Comparison of ENCODE assay signal across 20 cellular contexts in the genomic region with DNA sequence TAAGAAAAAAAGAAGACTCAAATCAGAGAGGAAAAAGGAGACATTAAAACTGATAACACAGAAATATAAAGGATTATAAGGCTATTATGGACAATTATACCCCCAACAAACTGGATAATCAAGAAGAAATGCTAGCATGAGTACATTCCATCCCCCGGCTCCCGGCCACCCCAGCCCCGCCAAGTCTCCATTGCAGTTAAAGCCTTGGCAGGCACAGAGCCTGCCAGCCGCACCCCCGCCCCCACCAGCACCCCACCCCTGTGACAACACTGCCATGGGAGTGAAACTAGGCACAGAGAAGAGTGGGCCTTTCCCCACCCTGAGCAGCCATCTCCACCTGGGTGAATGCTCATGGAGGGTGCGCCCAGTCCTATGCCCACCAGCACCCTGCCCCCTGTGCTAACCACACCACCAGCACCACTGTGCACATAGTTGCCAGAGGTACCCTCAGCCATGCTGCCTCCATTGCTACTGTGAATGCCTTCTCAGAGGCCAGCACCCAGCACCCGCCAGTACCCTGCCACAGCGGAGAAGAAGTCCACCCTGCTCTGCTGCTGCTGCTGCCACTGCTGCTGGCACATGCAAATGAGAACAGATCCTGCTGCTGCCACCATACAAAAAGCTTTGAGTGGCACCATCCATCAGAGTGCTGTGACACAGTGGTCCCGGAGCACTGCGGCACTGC.
DNase-seq lines count a peak whose midpoint lies in the region; ATAC-seq, FAIRE-seq and TF ChIP-seq lines count a peak whose summit lies in the region.
"Had no signal": no experiment of that assay in that cellular context is flagged by ENCODE, and none has a peak within 500 bp of the region (broad histone marks: within the 10 kb centered on the region; RNA-seq: fewer than 3 reads in every experiment).

No MANE protein-coding gene starts in this region.

- BruUV-seq in HepG2 (replicated peaks; lab: Mats Ljungman, UMichigan), result no TSS peak

- H4K20me1 ChIP-seq in HepG2 (ENCODE audit: insufficient read depth, low read length), result no peaks in the 10 kb centered on the region

- POLR2A ChIA-PET in HepG2 (lab: Yijun Ruan, JAX), result no interaction called here

- H3K9me3 ChIP-seq in HepG2 (ENCODE audit: low read length) (peaks cover 19% of the 10 kb centered on the region), right lobe of liver (no peaks in the 10 kb centered on the region), kidney (ENCODE audit: control insufficient read depth in 1 of 2, low read length in 2 of 2) (peaks cover 6 to 8% of the 10 kb centered on the region in 2 donors), tibial artery (peaks cover 0 to 15% (median 12%) of the 10 kb centered on the region in 3 donors)

- in situ Hi-C loops in HepG2 (cut with HindIII; ENCODE audit: extremely low pct_ligation_motif_present, low pct_unique_long_range_greater_than_20kb), result no loop called here

- no peak overlapping the region for H3K4me2 ChIP-seq in HepG2 (ENCODE audit: low read depth, low read length)

- H3K9ac ChIP-seq in HepG2 (ENCODE audit: insufficient read depth, low read depth, low read length) (no peak overlapping the region), kidney (ENCODE audit: low read length in 2 of 2) (no peak overlapping the region)

- H3K27ac ChIP-seq in HepG2 (ENCODE audit: extremely low read length, insufficient read depth, low read length), result no peak overlapping the region
- H3K27ac ChIP-seq in right lobe of liver, result no peak overlapping the region
- no peak overlapping the region for H3K27ac ChIP-seq in kidney (ENCODE audit: low read depth in 2 of 2, low read length in 2 of 2)
- H3K27ac ChIP-seq in tibial artery, result no peak overlapping the region
- H3K27ac ChIP-seq: C4-2B, HL-60 had no signal

- ATAC-seq in HepG2, result peak; percentile 23; the same call in 2 of the 3 replicates
- no peak for ATAC-seq in right lobe of liver
- peak; percentile 32 for ATAC-seq in stimulated activated naive CD8-positive, alpha-beta T cell treated with anti-CD3 and anti-CD28 coated beads, Interleukin-15, Interleukin-2, amounts not matched to agents 100 U/mL and 50 U/mL, for 24 hours
- ATAC-seq in GM19324 (IDR thresholded peaks at IDR 0.05; ENCODE audit: low FRiP score, unreplicated experiment), result no peak

- DNase-seq in HepG2 (ENCODE audit: low spot score) (no peak), right lobe of liver (no peak), kidney (peak; percentile 59), tibial artery (no peak), H7 (no peak)
- no peak for DNase-seq in stimulated activated naive CD8-positive, alpha-beta T cell treated with anti-CD3 and anti-CD28 coated beads, Interleukin-15, Interleukin-2, amounts not matched to agents 100 U/mL and 50 U/mL, for 24 hours
- DNase-seq: AML-193; Caco-2; CD4-positive, alpha-beta T cell; GDM1; GOT3; H9; KBM-7 had no signal

- H3K4me3 ChIP-seq in HepG2 (replicated peaks in 1 of 3; ENCODE audit: insufficient read depth in 1 of 3, low read depth in 2 of 3, low read length in 3 of 3) (no peak overlapping the region), right lobe of liver (no peak overlapping the region), kidney (ENCODE audit: low read length in 2 of 2) (no peak overlapping the region), tibial artery (no peak overlapping the region), H7 (ENCODE audit: insufficient read depth, low read depth, low read length) (no peak overlapping the region)

- CTCF ChIA-PET in HepG2 (lab: Yijun Ruan, JAX; ENCODE audit: low intra/inter-chr PET ratio, low total read pairs), result no interaction called here

- no peak overlapping the region for H2AFZ ChIP-seq in HepG2 (ENCODE audit: low read length)

- TF ChIP-seq RAD21 in HepG2 (CRISPR knock-in tag; IDR thresholded peaks at IDR 0.05), result no peak

- TF ChIP-seq CTCF in HepG2 (CRISPR knock-in tag; IDR thresholded peaks at IDR 0.05) (no peak), right lobe of liver (IDR thresholded peaks at IDR 0.05) (no peak), kidney (IDR thresholded peaks at IDR 0.05; ENCODE audit: borderline replicate concordance, extremely low read depth, insufficient read depth) (no peak), tibial artery (IDR thresholded peaks at IDR 0.05) (no peak)

- H3K27me3 ChIP-seq in HepG2 (ENCODE audit: control insufficient read depth in 1 of 2, insufficient read depth in 2 of 2, low read length in 2 of 2) (no peaks in the 10 kb centered on the region), right lobe of liver (no peaks in the 10 kb centered on the region), tibial artery (no peaks in the 10 kb centered on the region), H7 (ENCODE audit: control insufficient read depth, insufficient read depth, low read length) (no peaks in the 10 kb centered on the region)

- no peaks in the 10 kb centered on the region for H3K79me2 ChIP-seq in HepG2 (ENCODE audit: insufficient read depth, low read length)

- TF ChIP-seq EP300 in HepG2 (IDR thresholded peaks at IDR 0.05; ENCODE audit: low read depth in 2 of 2, low read length in 2 of 2) (no peak), HepG2 (CRISPR knock-in tag; IDR thresholded peaks at IDR 0.05; ENCODE audit: borderline replicate concordance) (no peak)

- no peak for TF ChIP-seq POLR2A in HepG2 (IDR thresholded peaks at IDR 0.05; ENCODE audit: insufficient read depth in 1 of 2, low read depth in 2 of 2, low read length in 2 of 2)
- TF ChIP-seq POLR2A in right lobe of liver (IDR thresholded peaks at IDR 0.05), result no peak

- FAIRE-seq in HepG2 (lab: Jason Lieb, UNC) (no peak), kidney (lab: Jason Lieb, UNC) (no peak)
- FAIRE-seq: A204.1, D721Med, GM12892, GM18507 had no signal

- intact Hi-C loops in HepG2 (cut with micrococcal nuclease; ENCODE audit: unreplicated experiment) (no loop called here), right lobe of liver (cut with DNase I) (no loop called here), kidney (cut with DNase I) (no loop called here), tibial artery (cut with DNase I; ENCODE audit: low total_unique reads) (no loop called here)

- H3K4me1 ChIP-seq in HepG2 (ENCODE audit: insufficient read depth, low read length), result no peaks in the 10 kb centered on the region
- no peaks in the 10 kb centered on the region for H3K4me1 ChIP-seq in right lobe of liver
- H3K4me1 ChIP-seq in kidney (ENCODE audit: control insufficient read depth in 1 of 2, insufficient read depth in 1 of 2, low read depth in 1 of 2, low read length in 2 of 2), result no peaks in the 10 kb centered on the region
- H3K4me1 ChIP-seq in tibial artery, result no peaks in the 10 kb centered on the region
- H3K4me1 ChIP-seq: Caco-2 had no signal

- H3K36me3 ChIP-seq in HepG2 (replicated peaks in 1 of 2; ENCODE audit: control insufficient read depth in 1 of 2, insufficient read depth in 2 of 2, low read length in 2 of 2), result no peaks in the 10 kb centered on the region
- no peaks in the 10 kb centered on the region for H3K36me3 ChIP-seq in right lobe of liver
- H3K36me3 ChIP-seq in kidney (ENCODE audit: control insufficient read depth in 1 of 2, insufficient read depth in 2 of 2, low read length in 2 of 2), result no peaks in the 10 kb centered on the region
- no peaks in the 10 kb centered on the region for H3K36me3 ChIP-seq in tibial artery
- no peaks in the 10 kb centered on the region for H3K36me3 ChIP-seq in H7 (replicated peaks; ENCODE audit: control insufficient read depth, insufficient read depth, low read length)

- WGBS in HepG2 (ENCODE audit: low lambda C conversion rate), result 36% methylated on average over 6 of the region's 10 CpGs
- WGBS in right lobe of liver (ENCODE audit: insufficient coverage, low coverage, low lambda C conversion rate, missing lambda C conversion rate), result 96% methylated on average over 3 of the region's 10 CpGs

TF ChIP-seq in HepG2, 621 proteins besides CTCF, POLR2A, EP300 and RAD21:
- no peak for TF ChIP-seq ZNF605 (CRISPR knock-in tag; IDR thresholded peaks at IDR 0.05)

Comparison
In these comparisons a context has a peak if more than half of its experiments do, and no peak if none do; other contexts are left out.
1. ATAC-seq: peak in HepG2 (single experiment) and stimulated activated naive CD8-positive, alpha-beta T cell treated with anti-CD3 and anti-CD28 coated beads, Interleukin-15, Interleukin-2, amounts not matched to agents 100 U/mL and 50 U/mL, for 24 hours (single experiment); none in right lobe of liver (0 of 4) and GM19324 (single experiment).